In the genomic region with DNA sequence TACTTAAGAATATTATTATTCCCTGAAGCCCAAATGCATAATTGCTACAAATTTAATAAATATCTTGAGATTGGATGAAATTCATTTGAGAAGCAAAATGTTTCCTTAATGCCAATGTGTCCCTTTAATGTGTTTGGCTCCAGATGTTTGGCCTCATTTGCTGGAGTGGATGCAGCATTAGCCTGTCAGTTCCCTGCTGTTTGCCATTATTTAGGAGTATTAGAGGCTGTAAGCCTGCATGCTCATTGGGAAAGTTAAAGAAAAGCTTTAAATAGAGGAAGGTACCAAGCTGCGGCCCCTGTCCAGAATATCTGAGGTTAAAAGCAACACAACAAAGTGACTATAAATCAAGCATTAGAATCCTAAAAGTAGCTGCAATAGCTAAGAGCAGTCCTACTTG, we compare ENCODE assay signal across 20 cellular contexts.
"Had no signal": no experiment of that assay in that cellular context is flagged by ENCODE, and none has a peak within 500 bp of the region (broad histone marks: within the 10 kb centered on the region; RNA-seq: fewer than 3 reads in every experiment).

No MANE protein-coding gene starts in this region.

- ATAC-seq: activated CD4-positive, CD25-positive, alpha-beta regulatory T cell treated with anti-CD3 and anti-CD28 coated beads, Interleukin-2, amount 50 U/mL, for 24 hours; activated naive CD4-positive, alpha-beta T cell treated with anti-CD3 and anti-CD28 coated beads, Interleukin-2, amount 50 U/mL, for 72 hours; esophagus mucosa; natural killer cell; stimulated activated naive CD8-positive, alpha-beta T cell treated with anti-CD3 and anti-CD28 coated beads, Interleukin-15, Interleukin-2, amounts not matched to agents 100 U/mL and 50 U/mL, for 24 hours had no signal

- DNase-seq: activated gamma-delta T cell treated with Interleukin-2 at 50 U/mL for 16 hours; adrenal gland; cerebellar nuclear complex; cortex of kidney; effector CD4-positive, alpha-beta T cell; immature natural killer cell; mesenchymal stem cell; natural killer cell; occipital lobe; posterior cingulate gyrus; stimulated activated CD4-positive, alpha-beta T cell treated with anti-CD3 and anti-CD28 coated beads, Interleukin-12 subunit alpha, Interleukin-12 subunit beta, amount 100 ng/mL, for 4 hours; stimulated activated CD4-positive, alpha-beta T cell treated with anti-CD3 and anti-CD28 coated beads, Interleukin-1b, Interleukin-23, amount 100 ng/mL, for 48 hours; stimulated activated naive CD8-positive, alpha-beta T cell treated with anti-CD3 and anti-CD28 coated beads, Interleukin-15, Interleukin-2, amounts not matched to agents 100 U/mL and 50 U/mL, for 24 hours; substantia nigra; T-helper 1 cell; T1000; tibial artery had no signal

- H3K27ac ChIP-seq: tibial artery had no signal

- H3K36me3 ChIP-seq: adrenal gland had no signal

- H3K4me3 ChIP-seq: adrenal gland, tibial artery had no signal

- H3K27me3 ChIP-seq: adrenal gland, tibial artery had no signal
